Comparison of ENCODE assay signal across 10 cellular contexts in genomic region chr7:27364344-27364758, GRCh38.
A peak's percentile ranks its signal among the peaks of the same experiment; 100 is the strongest.
DNase-seq lines count a peak whose midpoint lies in the region; ATAC-seq and TF ChIP-seq lines count a peak whose summit lies in the region.
"Had no signal": no experiment of that assay in that cellular context is flagged by ENCODE, and none has a peak within 500 bp of the region (broad histone marks: within the 10 kb centered on the region; RNA-seq: fewer than 3 reads in every experiment).

No MANE protein-coding gene starts in this region.

- H3K9me3 Mint-ChIP-seq in CD4-positive, alpha-beta memory T cell, result no peaks in the 10 kb centered on the region
- H3K9me3 Mint-ChIP-seq: brain had no signal

- H3K27ac ChIP-seq in adipose tissue (ENCODE audit: low read depth, low read length), result peak overlapping the region; percentile 22
- peak overlapping the region; percentile 75 for H3K27ac ChIP-seq in left ventricle myocardium inferior (replicated peaks)
- peak overlapping the region; percentile 52 to 71 (median 68) for H3K27ac ChIP-seq in sigmoid colon
- H3K27ac ChIP-seq in CD4-positive, alpha-beta memory T cell (ENCODE audit: low read depth, low read length), result no peak overlapping the region

- POLR2A ChIA-PET in CD4-positive, alpha-beta memory T cell (lab: Charles Lee; ENCODE audit: partially characterized antibody), result no interaction called here

- CTCF ChIA-PET in CD4-positive, alpha-beta memory T cell (lab: Charles Lee; ENCODE audit: partially characterized antibody), result no interaction called here

- H3K36me3 Mint-ChIP-seq in CD4-positive, alpha-beta memory T cell, result no peaks in the 10 kb centered on the region
- H3K36me3 Mint-ChIP-seq: brain had no signal

- TF ChIP-seq POLR2A in sigmoid colon (IDR thresholded peaks at IDR 0.05), result no peak

- DNase-seq in GM04503 (ENCODE audit: low read depth) (peak; percentile 62), left ventricle myocardium inferior (peak; percentile 67), sigmoid colon (peak; percentile 94), NCI-H2081 (lab: John Stamatoyannopoulos, UW) (no peak), NCI-H748 (lab: John Stamatoyannopoulos, UW; ENCODE audit: unreplicated experiment) (no peak)
- no peak for DNase-seq in CD4-positive, alpha-beta memory T cell
- DNase-seq: GF-D8 had no signal

- no peak for TF ChIP-seq EP300 in sigmoid colon (IDR thresholded peaks at IDR 0.05)

- no peaks in the 10 kb centered on the region for H3K9me3 ChIP-seq in left ventricle myocardium inferior (replicated peaks)
- no peaks in the 10 kb centered on the region for H3K9me3 ChIP-seq in sigmoid colon
- no peaks in the 10 kb centered on the region for H3K9me3 ChIP-seq in CD4-positive, alpha-beta memory T cell (ENCODE audit: control insufficient read depth in 1 of 2, low read length in 2 of 2)

- peaks cover 25% of the 10 kb centered on the region for H3K27me3 ChIP-seq in left ventricle myocardium inferior (ENCODE audit: low read depth)
- H3K27me3 ChIP-seq in sigmoid colon, result no peaks in the 10 kb centered on the region
- H3K27me3 ChIP-seq in CD4-positive, alpha-beta memory T cell (ENCODE audit: insufficient read depth, low read length), result no peaks in the 10 kb centered on the region

- 44 to 73% (median 52%) methylated on average over 4 of the region's 4 CpGs for WGBS in adipose tissue, 3 donors
- WGBS in sigmoid colon, 2 donors, result 70 to 72% methylated on average over 4 of the region's 4 CpGs

- H3K36me3 ChIP-seq in left ventricle myocardium inferior, result no peaks in the 10 kb centered on the region
- no peaks in the 10 kb centered on the region for H3K36me3 ChIP-seq in sigmoid colon
- H3K36me3 ChIP-seq in CD4-positive, alpha-beta memory T cell (ENCODE audit: insufficient read depth, low read length), result no peaks in the 10 kb centered on the region

- H3K4me3 ChIP-seq in left ventricle myocardium inferior (peak overlapping the region; percentile 27), sigmoid colon (peak overlapping the region in 1 of 4 donors; percentile 7)
- no peak overlapping the region for H3K4me3 ChIP-seq in CD4-positive, alpha-beta memory T cell (ENCODE audit: low read length in 2 of 2)

- ATAC-seq in HG02610 (IDR thresholded peaks at IDR 0.05; ENCODE audit: unreplicated experiment), result no peak

- H3K27ac Mint-ChIP-seq in CD4-positive, alpha-beta memory T cell, result no peak overlapping the region

- H3K4me3 Mint-ChIP-seq in CD4-positive, alpha-beta memory T cell, result no peak overlapping the region
- H3K4me3 Mint-ChIP-seq: brain had no signal

- TF ChIP-seq CTCF in left ventricle myocardium inferior (IDR thresholded peaks at IDR 0.05; ENCODE audit: borderline replicate concordance) (no peak), sigmoid colon (IDR thresholded peaks at IDR 0.05) (no peak)

- intact Hi-C loops in left ventricle myocardium inferior (cut with micrococcal nuclease), result no loop called here
- intact Hi-C loops in sigmoid colon (cut with DNase I), result no loop called here
- intact Hi-C loops in CD4-positive, alpha-beta memory T cell (cut with micrococcal nuclease), result no loop called here

- H3K4me1 Mint-ChIP-seq in CD4-positive, alpha-beta memory T cell, result no peaks in the 10 kb centered on the region

- peaks cover 0 to 6% of the 10 kb centered on the region in 2 donors for H3K27me3 Mint-ChIP-seq in CD4-positive, alpha-beta memory T cell

- H3K4me1 ChIP-seq in left ventricle myocardium inferior (no peaks in the 10 kb centered on the region), sigmoid colon (peaks cover 0 to 9% (median 0%) of the 10 kb centered on the region in 4 donors)
- no peaks in the 10 kb centered on the region for H3K4me1 ChIP-seq in CD4-positive, alpha-beta memory T cell (ENCODE audit: insufficient read depth, low read length)

Comparison
In these comparisons a context has a peak if more than half of its experiments do, and no peak if none do; other contexts are left out.
1. DNase-seq: peak in GM04503 (single experiment), left ventricle myocardium inferior (single experiment) and sigmoid colon (single experiment); none in CD4-positive, alpha-beta memory T cell (0 of 5), NCI-H2081 (0 of 2) and NCI-H748 (single experiment).